In the genomic region with DNA sequence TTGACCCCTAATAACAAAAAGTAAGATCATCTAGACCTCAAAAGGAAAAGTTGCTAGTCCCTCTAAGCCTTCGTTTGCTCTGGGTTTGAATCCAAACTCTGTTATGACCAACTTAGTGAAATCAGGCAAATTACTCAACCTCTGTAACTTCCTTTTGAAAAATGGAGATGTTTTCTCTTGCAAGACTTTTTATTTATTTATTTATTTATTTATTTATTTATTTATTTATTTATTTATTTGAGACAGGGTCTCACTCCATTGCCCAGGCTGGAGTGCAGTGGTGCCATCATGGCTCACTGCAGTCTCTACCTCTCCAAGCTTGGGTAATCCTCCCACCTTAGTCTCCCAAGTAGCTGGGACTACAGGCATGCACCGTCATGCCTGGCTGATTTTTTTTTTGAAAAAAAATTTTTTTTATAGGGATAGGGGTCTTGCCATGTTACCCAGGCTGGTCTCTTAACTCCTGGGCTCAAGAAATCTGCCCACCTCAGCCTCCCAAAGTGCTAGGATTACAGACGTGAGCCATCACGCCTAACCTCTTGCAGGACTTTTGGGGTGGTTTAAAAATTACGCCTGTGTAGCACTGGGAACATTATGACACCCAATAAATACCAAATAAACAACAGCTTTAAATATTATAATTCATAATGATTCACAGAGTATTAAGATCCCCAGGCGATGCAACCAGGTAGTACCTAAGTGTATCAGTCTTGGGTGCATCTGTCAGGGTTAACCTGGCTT, we compare ENCODE assay signal across 8 cellular contexts.
DNase-seq lines count a peak whose midpoint lies in the region; ATAC-seq and TF ChIP-seq lines count a peak whose summit lies in the region.

No MANE protein-coding gene starts in this region.

- TF ChIP-seq CTCF in fibroblast of lung (conservative IDR thresholded peaks at IDR 0.05 in 1 of 2, IDR thresholded peaks at IDR 0.05 in 1 of 2; ENCODE audit: low read depth in 1 of 2, low read length in 2 of 2) (no peak), spleen (IDR thresholded peaks at IDR 0.05 in 8 of 11, conservative IDR thresholded peaks at IDR 0.05 in 3 of 11) (no peak)

- H4K20me1 ChIP-seq in fibroblast of lung (ENCODE audit: control insufficient read depth, extremely low read depth, insufficient read depth, low read length): no peaks in the 10 kb centered on the region

- H3K9me3 Mint-ChIP-seq in activated CD8-positive, alpha-beta memory T cell treated with anti-CD3 and anti-CD28 coated beads, Interleukin-2, amount 10 ng/mL, durations not matched to agents 7 days and 5 days (ENCODE audit: low read depth): no peaks in the 10 kb centered on the region
- no peaks in the 10 kb centered on the region for H3K9me3 Mint-ChIP-seq in T-cell

- no peaks in the 10 kb centered on the region for H3K27me3 Mint-ChIP-seq in activated CD8-positive, alpha-beta memory T cell treated with anti-CD3 and anti-CD28 coated beads, Interleukin-2, amount 10 ng/mL, durations not matched to agents 7 days and 5 days
- H3K27me3 Mint-ChIP-seq in T-cell: no peaks in the 10 kb centered on the region

- H3K9me3 ChIP-seq in fibroblast of lung (ENCODE audit: control insufficient read depth, insufficient read depth, low read depth, low read length) (no peaks in the 10 kb centered on the region), spleen (no peaks in the 10 kb centered on the region)

- CTCF ChIA-PET in activated CD8-positive, alpha-beta memory T cell treated with anti-CD3 and anti-CD28 coated beads, Interleukin-2, amount 10 ng/mL, durations not matched to agents 7 days and 5 days (lab: Charles Lee): interaction anchor here (0.7 to 3.6 kb wide), 15 partner anchors 9 to 64 kb away, joined by 3 to 35 read pairs (median 5); a partner anchor contains a TSS
- CTCF ChIA-PET in T-cell (lab: Charles Lee): interaction anchor here (0.6 to 3.6 kb wide), 23 partner anchors 9 to 83 kb away, joined by 3 to 43 read pairs (median 6); a partner anchor contains a TSS
- CTCF ChIA-PET in HEK293T (lab: Yijun Ruan, JAX): interaction anchor here (0.6 to 0.8 kb wide), 2 partner anchors 35 to 338 kb away, joined by 3 to 4 read pairs; no protein-coding TSS in a partner anchor

- POLR2A ChIA-PET in T-cell (lab: Charles Lee): interaction anchor here (0.6 to 2.1 kb wide), 30 partner anchors 9 to 1089 kb away, joined by 3 to 13 read pairs (median 5); a partner anchor contains a TSS
- POLR2A ChIA-PET in HEK293T (lab: Yijun Ruan, JAX): interaction anchor here (0.9 kb wide), 1 partner anchor 39 kb away, joined by 4 read pairs; no protein-coding TSS in a partner anchor

- no peak for TF ChIP-seq POLR2A in spleen (IDR thresholded peaks at IDR 0.05)

- H2AFZ ChIP-seq in fibroblast of lung (ENCODE audit: low read length): peak overlapping the region; percentile 11

- peak overlapping the region; percentile 65 for H3K4me2 ChIP-seq in fibroblast of lung (ENCODE audit: extremely low read depth, insufficient read depth, low read length)

- ATAC-seq in activated CD8-positive, alpha-beta memory T cell treated with anti-CD3 and anti-CD28 coated beads, Interleukin-2, amount 10 ng/mL, durations not matched to agents 7 days and 5 days: no peak
- ATAC-seq in T-cell (replicated peaks in 1 of 4): peak in 1 of 4 experiments; percentile 1

- H3K27ac ChIP-seq in fibroblast of lung (ENCODE audit: insufficient read depth, low read length) (peak overlapping the region; percentile 59), spleen (peak overlapping the region; percentile 48 to 91 (median 79))

- H3K27me3 ChIP-seq in fibroblast of lung (ENCODE audit: control insufficient read depth, insufficient read depth, low read length) (no peaks in the 10 kb centered on the region), spleen (replicated peaks in 1 of 7) (no peaks in the 10 kb centered on the region)

- DNase-seq in activated CD8-positive, alpha-beta memory T cell treated with anti-CD3 and anti-CD28 coated beads, Interleukin-2, amount 10 ng/mL, durations not matched to agents 7 days and 5 days: no peak
- DNase-seq in activated CD8-positive, alpha-beta memory T cell treated with anti-CD3 and anti-CD28 coated beads, Interleukin-2, amount 50 U/mL, for 48 hours: no peak
- DNase-seq in T-cell (peak in 1 of 34 experiments; percentile 29), fibroblast of lung (ENCODE audit: low read depth in 2 of 2) (no peak), spleen (no peak), ureter (ENCODE audit: low spot score) (no peak), HEK293T (ENCODE audit: extremely low spot score) (no peak), SIG-M5 (lab: John Stamatoyannopoulos, UW) (no peak)

- intact Hi-C loops in spleen (cut with DNase I; ENCODE audit: low total_unique reads): no loop called here

- peak overlapping the region; percentile 73 for H3K4me3 Mint-ChIP-seq in activated CD8-positive, alpha-beta memory T cell treated with anti-CD3 and anti-CD28 coated beads, Interleukin-2, amount 10 ng/mL, durations not matched to agents 7 days and 5 days
- H3K4me3 Mint-ChIP-seq in T-cell: peak overlapping the region; percentile 65 to 81 (median 75)

- H3K4me3 ChIP-seq in fibroblast of lung (replicated peaks in 1 of 4; ENCODE audit: control extremely low read depth in 1 of 4, insufficient read depth in 1 of 4, low read depth in 3 of 4, low read length in 4 of 4) (peak overlapping the region in 2 of 4 experiments; percentile 0 to 36), spleen (peak overlapping the region in 1 of 8 donors; percentile 35)

- peak overlapping the region; percentile 99 for H3K27ac Mint-ChIP-seq in activated CD8-positive, alpha-beta memory T cell treated with anti-CD3 and anti-CD28 coated beads, Interleukin-2, amount 10 ng/mL, durations not matched to agents 7 days and 5 days
- H3K27ac Mint-ChIP-seq in T-cell: peak overlapping the region; percentile 98 to 99

- H3K79me2 ChIP-seq in fibroblast of lung (ENCODE audit: control insufficient read depth, insufficient read depth, low read length): no peaks in the 10 kb centered on the region

- H3K4me1 ChIP-seq in fibroblast of lung (ENCODE audit: control insufficient read depth, extremely low read depth, insufficient read depth, low read length) (peaks cover 5% of the 10 kb centered on the region), spleen (peaks cover 0 to 97% (median 51%) of the 10 kb centered on the region in 6 donors)

- peaks cover 16% of the 10 kb centered on the region for H3K36me3 Mint-ChIP-seq in activated CD8-positive, alpha-beta memory T cell treated with anti-CD3 and anti-CD28 coated beads, Interleukin-2, amount 10 ng/mL, durations not matched to agents 7 days and 5 days
- peaks cover 25% of the 10 kb centered on the region for H3K36me3 Mint-ChIP-seq in T-cell

- H3K36me3 ChIP-seq in fibroblast of lung (ENCODE audit: control insufficient read depth, insufficient read depth, low read length) (no peaks in the 10 kb centered on the region), spleen (no peaks in the 10 kb centered on the region)

- 26 to 53% (median 41%) methylated on average over 6 of the region's 6 CpGs for WGBS in spleen, 5 donors

- peaks cover 64% of the 10 kb centered on the region for H3K4me1 Mint-ChIP-seq in activated CD8-positive, alpha-beta memory T cell treated with anti-CD3 and anti-CD28 coated beads, Interleukin-2, amount 10 ng/mL, durations not matched to agents 7 days and 5 days
- peaks cover 93 to 97% (median 93%) of the 10 kb centered on the region in 3 donors for H3K4me1 Mint-ChIP-seq in T-cell

- no peak overlapping the region for H3K9ac ChIP-seq in fibroblast of lung (ENCODE audit: insufficient read depth, low read length)

TF ChIP-seq in HEK293T, 16 proteins besides CTCF, POLR2A, EP300 and RAD21:
- TF ChIP-seq TARDBP (IDR thresholded peaks at IDR 0.05): no peak
- TF ChIP-seq L3MBTL2 (conservative IDR thresholded peaks at IDR 0.05): no peak
- TF ChIP-seq ZNF384 (IDR thresholded peaks at IDR 0.05): no peak
- no peak for TF ChIP-seq NFRKB (IDR thresholded peaks at IDR 0.05)
- TF ChIP-seq ARNT (IDR thresholded peaks at IDR 0.05): no peak
- no peak for TF ChIP-seq SP1 (IDR thresholded peaks at IDR 0.05)
- TF ChIP-seq LEF1 (IDR thresholded peaks at IDR 0.05; ENCODE audit: borderline replicate concordance): no peak
- TF ChIP-seq FOXM1 (IDR thresholded peaks at IDR 0.05; ENCODE audit: borderline replicate concordance): no peak
- no peak for TF ChIP-seq BHLHE40 (IDR thresholded peaks at IDR 0.05; ENCODE audit: borderline replicate concordance)
- no peak for TF ChIP-seq HDGF (IDR thresholded peaks at IDR 0.05; ENCODE audit: borderline replicate concordance)
- TF ChIP-seq CTBP1 (IDR thresholded peaks at IDR 0.05; ENCODE audit: borderline replicate concordance): no peak
- TF ChIP-seq, protein P1, sequence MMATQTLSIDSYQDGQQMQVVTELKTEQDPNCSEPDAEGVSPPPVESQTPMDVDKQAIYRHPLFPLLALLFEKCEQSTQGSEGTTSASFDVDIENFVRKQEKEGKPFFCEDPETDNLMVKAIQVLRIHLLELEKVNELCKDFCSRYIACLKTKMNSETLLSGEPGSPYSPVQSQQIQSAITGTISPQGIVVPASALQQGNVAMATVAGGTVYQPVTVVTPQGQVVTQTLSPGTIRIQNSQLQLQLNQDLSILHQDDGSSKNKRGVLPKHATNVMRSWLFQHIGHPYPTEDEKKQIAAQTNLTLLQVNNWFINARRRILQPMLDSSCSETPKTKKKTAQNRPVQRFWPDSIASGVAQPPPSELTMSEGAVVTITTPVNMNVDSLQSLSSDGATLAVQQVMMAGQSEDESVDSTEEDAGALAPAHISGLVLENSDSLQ (IDR thresholded peaks at IDR 0.05): no peak
- no peak for TF ChIP-seq SUZ12 (IDR thresholded peaks at IDR 0.05)
- TF ChIP-seq FOXK2 (IDR thresholded peaks at IDR 0.05): no peak
- no peak for TF ChIP-seq FOXA1 (IDR thresholded peaks at IDR 0.05)
- TF ChIP-seq ELF4 (IDR thresholded peaks at IDR 0.05): no peak
